ENCODE assay signal across 16 cellular contexts in genomic region chr11:119806064-119806915, GRCh38.
"Had no signal": no experiment of that assay in that cellular context is flagged by ENCODE, and none has a peak within 500 bp of the region (broad histone marks: within the 10 kb centered on the region; RNA-seq: fewer than 3 reads in every experiment).

No MANE protein-coding gene starts in this region.

- H3K4me3 ChIP-seq: breast epithelium, hepatocyte, thyroid gland, vagina had no signal

- DNase-seq: activated CD4-positive, alpha-beta T cell treated with anti-CD3 and anti-CD28 coated beads, Interleukin-2, amount 50 U/mL, for 48 hours; activated gamma-delta T cell treated with Interleukin-2 at 50 U/mL for 16 hours; activated naive CD8-positive, alpha-beta T cell treated with anti-CD3 and anti-CD28 coated beads for 36 hours; activated T-cell treated with anti-CD3 and anti-CD28 coated beads, Interleukin-2, amount 50 U/mL, for 48 hours; anterior cingulate cortex; cortex of kidney; effector CD8-positive, alpha-beta T cell; foreskin melanocyte; natural killer cell; occipital lobe; stimulated activated CD4-positive, alpha-beta T cell treated with anti-CD3 and anti-CD28 coated beads, Interleukin-4, amount 100 ng/mL, for 4 hours had no signal

- ATAC-seq: activated CD4-positive, CD25-positive, alpha-beta regulatory T cell treated with anti-CD3 and anti-CD28 coated beads, Interleukin-2, amount 50 U/mL, for 24 hours; natural killer cell had no signal

- H3K4me1 ChIP-seq: breast epithelium, thyroid gland, vagina had no signal

- H3K27me3 ChIP-seq: breast epithelium, hepatocyte, thyroid gland, vagina had no signal

- H3K36me3 ChIP-seq: breast epithelium, thyroid gland, vagina had no signal

- H3K27ac ChIP-seq: breast epithelium, hepatocyte, thyroid gland, vagina had no signal

- H3K9me3 ChIP-seq: breast epithelium, thyroid gland, vagina had no signal
